ENCODE assay signal across 14 cellular contexts in genomic region chr18:46332286-46332801, GRCh38.
DNase-seq lines count a peak whose midpoint lies in the region; ATAC-seq and TF ChIP-seq lines count a peak whose summit lies in the region.
"Had no signal": no experiment of that assay in that cellular context is flagged by ENCODE, and none has a peak within 500 bp of the region (broad histone marks: within the 10 kb centered on the region; RNA-seq: fewer than 3 reads in every experiment).

No MANE protein-coding gene starts in this region.

- H3K27me3 Mint-ChIP-seq in GM23338 (ENCODE audit: insufficient read depth, low read depth, poor library complexity) (peaks cover 31% of the 10 kb centered on the region), progenitor cell of endocrine pancreas (peaks cover 34% of the 10 kb centered on the region)

- H3K4me3 Mint-ChIP-seq in GM23338: no peak overlapping the region
- peak overlapping the region; percentile 83 for H3K4me3 Mint-ChIP-seq in progenitor cell of endocrine pancreas (ENCODE audit: low read depth)

- no peak overlapping the region for H2AFZ ChIP-seq in GM23338

- H3K36me3 Mint-ChIP-seq in GM23338 (ENCODE audit: low read depth) (no peaks in the 10 kb centered on the region), progenitor cell of endocrine pancreas (ENCODE audit: insufficient read depth) (no peaks in the 10 kb centered on the region)

- DNase-seq in GM23338 (ENCODE audit: low spot score): no peak
- peak; percentile 29 for DNase-seq in RWPE2 (ENCODE audit: low spot score)
- DNase-seq in mesenteric fat pad (ENCODE audit: low spot score): peak; percentile 83
- DNase-seq in progenitor cell of endocrine pancreas (ENCODE audit: low spot score, unreplicated experiment): no peak
- DNase-seq in globus pallidus (ENCODE audit: low spot score): no peak
- DNase-seq in GM19240 (ENCODE audit: insufficient read length, low spot score): no peak
- no peak for DNase-seq in NCI-H2029 treated with DMSO at 0.1 percent for 48 hours (lab: John Stamatoyannopoulos, UW)
- DNase-seq: DMS 273 treated with DMSO at 0.1 percent for 48 hours, H9, MM.1S, NCI-H1105, NCI-H1930, NCI-H510A treated with DMSO at 0.1 percent for 48 hours had no signal

- peaks cover 26% of the 10 kb centered on the region for H3K4me1 ChIP-seq in GM23338 (ENCODE audit: insufficient read depth)
- H3K4me1 ChIP-seq in RWPE2 (ENCODE audit: insufficient read depth, poor library complexity, severe bottlenecking): peaks cover 15% of the 10 kb centered on the region

- H3K27me3 ChIP-seq in GM23338 (ENCODE audit: insufficient read depth) (peaks cover 38% of the 10 kb centered on the region), RWPE2 (ENCODE audit: insufficient read depth, poor library complexity, severe bottlenecking) (no peaks in the 10 kb centered on the region)
- H3K27me3 ChIP-seq: SJSA1 had no signal

- no peaks in the 10 kb centered on the region for H3K9me2 ChIP-seq in GM23338 (ENCODE audit: insufficient read depth)

- TF ChIP-seq CTCF in GM23338 (conservative IDR thresholded peaks at IDR 0.05; ENCODE audit: low read depth in 2 of 2) (no peak), RWPE2 (IDR thresholded peaks at IDR 0.05; ENCODE audit: poor library complexity, severe bottlenecking) (no peak), progenitor cell of endocrine pancreas (IDR thresholded peaks at IDR 0.05; ENCODE audit: unreplicated experiment) (no peak)

- H3K27ac Mint-ChIP-seq in GM23338: no peak overlapping the region
- H3K27ac Mint-ChIP-seq in progenitor cell of endocrine pancreas: no peak overlapping the region
- H3K27ac Mint-ChIP-seq: H9 had no signal

- H3K4me2 ChIP-seq in GM23338: no peak overlapping the region

- no peaks in the 10 kb centered on the region for H3K9me3 ChIP-seq in RWPE2 (ENCODE audit: severe bottlenecking)

- H3F3A ChIP-seq in GM23338 (replicated peaks; ENCODE audit: low read depth): peaks cover 10% of the 10 kb centered on the region

- H4K20me1 ChIP-seq in GM23338 (replicated peaks; ENCODE audit: insufficient read depth): no peaks in the 10 kb centered on the region

- peaks cover 13% of the 10 kb centered on the region for H3K79me2 ChIP-seq in GM23338 (replicated peaks; ENCODE audit: insufficient read depth)

- H3K4me3 ChIP-seq in GM23338 (0 out of 2 replicates have a peak overlapping the region, but pooled peaks have one; percentile 87), RWPE2 (ENCODE audit: severe bottlenecking) (no peak overlapping the region)
- H3K4me3 ChIP-seq: SJSA1 had no signal

- H3K27ac ChIP-seq in GM23338 (ENCODE audit: low read depth): no peak overlapping the region
- H3K27ac ChIP-seq in RWPE2 (ENCODE audit: poor library complexity, severe bottlenecking): no peak overlapping the region
- H3K27ac ChIP-seq: SJSA1 had no signal

- peaks cover 27% of the 10 kb centered on the region for H3K4me1 Mint-ChIP-seq in GM23338
- peaks cover 35% of the 10 kb centered on the region for H3K4me1 Mint-ChIP-seq in progenitor cell of endocrine pancreas (ENCODE audit: low read depth)

- H3K36me3 ChIP-seq in GM23338 (ENCODE audit: insufficient read depth) (no peaks in the 10 kb centered on the region), RWPE2 (ENCODE audit: low read depth) (peaks cover 8% of the 10 kb centered on the region)
- H3K36me3 ChIP-seq: SJSA1 had no signal

- H3K9me3 Mint-ChIP-seq in GM23338: no peaks in the 10 kb centered on the region
- no peaks in the 10 kb centered on the region for H3K9me3 Mint-ChIP-seq in progenitor cell of endocrine pancreas (ENCODE audit: low read depth)
- H3K9me3 Mint-ChIP-seq: H9 had no signal

- ATAC-seq in GM23338 (no peak), RWPE2 (ENCODE audit: low read depth) (no peak)

TF ChIP-seq in GM23338, 12 proteins besides CTCF, POLR2A, EP300 and RAD21:
- TF ChIP-seq STAT1 (IDR thresholded peaks at IDR 0.05; ENCODE audit: unreplicated experiment): no peak
- no peak for TF ChIP-seq POLR2AphosphoS5 (IDR thresholded peaks at IDR 0.05; ENCODE audit: low read depth)
- TF ChIP-seq EZH2 (IDR thresholded peaks at IDR 0.05; ENCODE audit: low read depth, unreplicated experiment): no peak
- TF ChIP-seq CREB1 (CRISPR knock-in tag; IDR thresholded peaks at IDR 0.05; ENCODE audit: low read depth): no peak
- no peak for TF ChIP-seq JUNB (IDR thresholded peaks at IDR 0.05; ENCODE audit: unreplicated experiment)
- TF ChIP-seq ETS1 (IDR thresholded peaks at IDR 0.05): no peak
- no peak for TF ChIP-seq NANOG (IDR thresholded peaks at IDR 0.05; ENCODE audit: borderline replicate concordance)
- TF ChIP-seq REST (IDR thresholded peaks at IDR 0.05; ENCODE audit: unreplicated experiment): no peak
- TF ChIP-seq EZH2phosphoT487 (IDR thresholded peaks at IDR 0.05; ENCODE audit: unreplicated experiment): no peak
- TF ChIP-seq ZNF331 (CRISPR knock-in tag; IDR thresholded peaks at IDR 0.05; ENCODE audit: low read depth): no peak

Comparison
In these comparisons a context has a peak if more than half of its experiments do, and no peak if none do; other contexts are left out.
1. DNase-seq: peak in RWPE2 (single experiment) and mesenteric fat pad (single experiment); none in GM23338 (single experiment), progenitor cell of endocrine pancreas (single experiment), globus pallidus (single experiment), GM19240 (single experiment) and NCI-H2029 treated with DMSO at 0.1 percent for 48 hours (single experiment).